ENCODE assay signal across 9 cellular contexts in the genomic region with DNA sequence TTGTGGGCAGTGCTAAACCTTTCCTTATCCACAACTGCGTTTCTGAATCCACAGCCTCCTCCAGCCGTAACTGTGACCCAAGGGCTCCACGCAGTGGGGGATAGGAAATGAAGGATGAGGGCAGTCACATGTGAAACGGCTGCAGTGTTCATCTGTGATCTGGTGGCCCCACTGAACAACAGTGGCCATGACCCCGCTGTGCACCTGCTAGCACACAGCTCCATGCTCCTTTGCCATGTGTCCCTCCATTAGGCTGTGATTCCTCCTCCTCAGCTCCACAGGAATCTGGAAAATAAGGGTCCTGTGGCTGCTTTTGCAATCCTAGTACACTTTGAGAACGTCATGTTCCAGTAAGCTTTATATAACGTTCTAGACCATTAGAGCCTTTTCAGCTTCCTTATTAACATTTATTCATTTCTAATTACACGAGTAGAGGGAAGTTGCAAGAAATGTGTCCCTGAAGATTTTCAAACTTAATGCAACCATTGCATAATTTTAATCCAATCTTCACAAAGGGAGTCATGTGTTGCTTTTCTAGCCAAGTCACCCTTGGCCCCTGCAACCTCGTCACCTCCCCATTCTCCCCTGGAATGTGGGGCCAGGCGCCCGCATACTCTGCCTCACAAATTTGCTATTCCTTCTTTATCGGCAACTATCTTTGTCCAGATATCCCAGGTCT. TPM values are rescaled to one million over a fixed set of nuclear protein-coding genes. Genes with fewer than 3 reads are reported as not detected.
DNase-seq lines count a peak whose midpoint lies in the region; ATAC-seq and TF ChIP-seq lines count a peak whose summit lies in the region.
"Had no signal": no experiment of that assay in that cellular context is flagged by ENCODE, and none has a peak within 500 bp of the region (broad histone marks: within the 10 kb centered on the region; RNA-seq: fewer than 3 reads in every experiment).

No MANE protein-coding gene starts in this region.

- 33 to 35% methylated on average over 12 of the region's 12 CpGs for WGBS in upper lobe of left lung, 2 donors

- H3K27me3 ChIP-seq in left lung: no peaks in the 10 kb centered on the region
- no peaks in the 10 kb centered on the region for H3K27me3 ChIP-seq in upper lobe of left lung

- H3K4me3 ChIP-seq in left lung: no peak overlapping the region
- H3K4me3 ChIP-seq in upper lobe of left lung: no peak overlapping the region
- H3K4me3 ChIP-seq: A549 had no signal

- ATAC-seq in left lung (peak; percentile 71), upper lobe of left lung (ENCODE audit: low FRiP score in 2 of 2) (peak; percentile 53 to 62), GM21717 (IDR thresholded peaks at IDR 0.05; ENCODE audit: unreplicated experiment) (no peak), GM21515 (IDR thresholded peaks at IDR 0.05; ENCODE audit: unreplicated experiment) (no peak)
- ATAC-seq: A549 had no signal

- H3K4me1 ChIP-seq in left lung (peaks cover 11 to 33% of the 10 kb centered on the region in 2 donors), upper lobe of left lung (peaks cover 14 to 25% (median 19%) of the 10 kb centered on the region in 4 donors)
- H3K4me1 ChIP-seq: A549 had no signal

- H3K4me1 Mint-ChIP-seq in brain: peaks cover 38% of the 10 kb centered on the region

- H3K4me3 Mint-ChIP-seq in brain: peak overlapping the region in 2 of 5 experiments; percentile 18 to 33

- peaks cover 3 to 12% (median 9%) of the 10 kb centered on the region in 5 experiments for H3K9me3 Mint-ChIP-seq in brain

- H3K27ac Mint-ChIP-seq in brain: peak overlapping the region; percentile 59 to 87 (median 64)

- H3K27ac ChIP-seq in left lung (peak overlapping the region; percentile 15 to 30), upper lobe of left lung (peak overlapping the region in 2 of 4 donors; percentile 17 to 54)
- H3K27ac ChIP-seq: A549 had no signal

- peak; percentile 64 to 68 for TF ChIP-seq CTCF in brain (conservative IDR thresholded peaks at IDR 0.05)
- TF ChIP-seq CTCF in left lung (IDR thresholded peaks at IDR 0.05): peak in 1 of 2 donors; percentile 9
- peak in 4 of 6 experiments; percentile 10 to 48 (median 24) for TF ChIP-seq CTCF in upper lobe of left lung (IDR thresholded peaks at IDR 0.05)

- H3K9me3 ChIP-seq in left lung (no peaks in the 10 kb centered on the region), upper lobe of left lung (peaks cover 0 to 3% (median 0%) of the 10 kb centered on the region in 4 donors)

- no peaks in the 10 kb centered on the region for H3K36me3 ChIP-seq in left lung
- H3K36me3 ChIP-seq in upper lobe of left lung: no peaks in the 10 kb centered on the region

- H3K27me3 Mint-ChIP-seq in brain: peaks cover 15% of the 10 kb centered on the region

- intact Hi-C loops in left lung (cut with DNase I): loop anchor here in 1 of 2 donors (10.0 kb wide), 1 partner anchor 504 kb away; no protein-coding TSS in a partner anchor

- DNase-seq in NCI-H2081 (lab: John Stamatoyannopoulos, UW) (peak; percentile 5 to 51), NCI-H2081 treated with DMSO at 0.1 percent for 48 hours (lab: John Stamatoyannopoulos, UW) (no peak), left lung (no peak), upper lobe of left lung (peak in 1 of 2 donors; percentile 51), epidermal melanocyte (ENCODE audit: insufficient read length, low spot score) (no peak)

- TF ChIP-seq EP300 in upper lobe of left lung (IDR thresholded peaks at IDR 0.05): peak in 2 of 4 donors; percentile 24 to 68

- no peaks in the 10 kb centered on the region for H3K36me3 Mint-ChIP-seq in brain

- no peak for TF ChIP-seq POLR2A in upper lobe of left lung (IDR thresholded peaks at IDR 0.05)

RNA-seq across cellular contexts. Expression of a gene that starts 7.1 kb away (rescaled TPM):
- polyA plus RNA-seq in brain (ENCODE audit: insufficient read depth, low read depth, low replicate concordance): 10.8 TPM
- 10 to 100 TPM; 26.8 to 37.7 TPM for total RNA-seq in left lung
- 10 to 100 TPM; 16.8 to 72.0 (median 34.0) TPM for total RNA-seq in upper lobe of left lung

Comparison
In these comparisons a context has a peak if more than half of its experiments do, and no peak if none do; other contexts are left out.
1. DNase-seq: peak in NCI-H2081 (2 of 2); none in NCI-H2081 treated with DMSO at 0.1 percent for 48 hours (single experiment), left lung (0 of 2) and epidermal melanocyte (single experiment).
2. ATAC-seq: peak in left lung (single experiment) and upper lobe of left lung (2 of 2); none in GM21717 (single experiment) and GM21515 (single experiment).